ENCODE assay signal across 8 cellular contexts in the genomic region with DNA sequence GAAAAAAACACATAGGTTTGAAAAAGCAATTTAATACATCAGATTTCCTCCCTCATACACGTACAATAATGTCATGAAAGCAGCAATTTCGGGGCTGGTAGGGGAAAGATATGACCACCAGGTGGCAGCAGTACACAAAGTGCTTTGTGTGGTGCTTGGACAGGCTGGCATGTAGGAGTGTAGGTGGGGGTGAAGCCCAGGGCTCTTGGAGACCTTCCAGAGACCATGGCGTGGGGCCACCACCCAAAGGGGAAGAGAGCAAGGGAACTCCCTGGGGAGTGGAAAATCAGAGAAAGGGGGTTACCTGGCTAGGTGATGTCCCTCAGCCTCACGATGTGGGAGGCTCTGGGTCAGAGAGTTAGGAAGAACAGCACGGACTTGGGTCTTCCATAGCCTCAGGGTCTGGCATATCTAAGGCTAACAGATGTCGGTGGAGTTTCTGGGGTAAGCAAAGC. TPM values are rescaled to one million over a fixed set of nuclear protein-coding genes. Genes with fewer than 3 reads are reported as not detected.
DNase-seq lines count a peak whose midpoint lies in the region; TF ChIP-seq lines count a peak whose summit lies in the region.

No MANE protein-coding gene starts in this region.

- no peaks in the 10 kb centered on the region for H3K36me3 ChIP-seq in SK-N-SH (replicated peaks in 1 of 2; ENCODE audit: control insufficient read depth in 1 of 2, insufficient read depth in 2 of 2, low read length in 1 of 2)
- H3K36me3 ChIP-seq in prostate gland: no peaks in the 10 kb centered on the region

- H3K36me3 Mint-ChIP-seq in activated naive CD4-positive, alpha-beta T cell treated with anti-CD3 and anti-CD28 coated beads for 36 hours (ENCODE audit: low read depth): peaks cover 1% of the 10 kb centered on the region
- H3K36me3 Mint-ChIP-seq in glutamatergic neuron (ENCODE audit: unreplicated experiment): peaks cover 5% of the 10 kb centered on the region

- CTCF ChIA-PET in SK-N-SH (lab: Yijun Ruan, JAX): interaction anchor here (0.6 to 4.4 kb wide), 27 partner anchors 8 to 1195 kb away, joined by 3 to 43 read pairs (median 4); a partner anchor contains a TSS
- CTCF ChIA-PET in activated naive CD4-positive, alpha-beta T cell treated with anti-CD3 and anti-CD28 coated beads for 36 hours (lab: Charles Lee): interaction anchor here (0.7 to 2.7 kb wide), 12 partner anchors 13 to 387 kb away, joined by 3 to 31 read pairs (median 4); no protein-coding TSS in a partner anchor

- H3K4me3 ChIP-seq in HFF-Myc (replicated peaks; ENCODE audit: low read depth, low read length): no peak overlapping the region
- H3K4me3 ChIP-seq in SK-N-SH (ENCODE audit: low read depth in 2 of 2, low read length in 1 of 2): no peak overlapping the region; a peak in 2 of 4 replicates
- no peak overlapping the region for H3K4me3 ChIP-seq in prostate gland

- TF ChIP-seq CTCF in GM12872 (IDR thresholded peaks at IDR 0.05; ENCODE audit: insufficient read depth, low read depth, low read length) (peak; percentile 80), HFF-Myc (IDR thresholded peaks at IDR 0.05; ENCODE audit: low read depth, low read length, missing control alignments) (peak; percentile 87), SK-N-SH (IDR thresholded peaks at IDR 0.05) (peak; percentile 93), glutamatergic neuron (IDR thresholded peaks at IDR 0.05; ENCODE audit: partially characterized antibody, unreplicated experiment) (peak; percentile 95), prostate gland (IDR thresholded peaks at IDR 0.05) (peak; percentile 72 to 82 (median 74))

- 5% methylated on average over 6 of the region's 6 CpGs for WGBS in SK-N-SH (ENCODE audit: low lambda C conversion rate)
- WGBS in prostate gland: 22% methylated on average over 6 of the region's 6 CpGs

- no peaks in the 10 kb centered on the region for H3K9me2 ChIP-seq in SK-N-SH

- H3K27me3 Mint-ChIP-seq in activated naive CD4-positive, alpha-beta T cell treated with anti-CD3 and anti-CD28 coated beads for 36 hours (ENCODE audit: low read depth): peaks cover 60% of the 10 kb centered on the region
- H3K27me3 Mint-ChIP-seq in glutamatergic neuron (ENCODE audit: unreplicated experiment): no peaks in the 10 kb centered on the region

- no peak overlapping the region for H3K4me2 ChIP-seq in SK-N-SH

- H3K4me3 Mint-ChIP-seq in activated naive CD4-positive, alpha-beta T cell treated with anti-CD3 and anti-CD28 coated beads for 36 hours: no peak overlapping the region
- H3K4me3 Mint-ChIP-seq in glutamatergic neuron (ENCODE audit: unreplicated experiment): no peak overlapping the region

- peak; percentile 83 for TF ChIP-seq RAD21 in SK-N-SH (IDR thresholded peaks at IDR 0.05; ENCODE audit: low read length)

- peak overlapping the region; percentile 8 for H3K27ac Mint-ChIP-seq in activated naive CD4-positive, alpha-beta T cell treated with anti-CD3 and anti-CD28 coated beads for 36 hours
- H3K27ac Mint-ChIP-seq in glutamatergic neuron (ENCODE audit: unreplicated experiment): no peak overlapping the region

- peaks cover 5% of the 10 kb centered on the region for H3K9me3 Mint-ChIP-seq in activated naive CD4-positive, alpha-beta T cell treated with anti-CD3 and anti-CD28 coated beads for 36 hours
- no peaks in the 10 kb centered on the region for H3K9me3 Mint-ChIP-seq in glutamatergic neuron (ENCODE audit: unreplicated experiment)

- no peaks in the 10 kb centered on the region for H3K9me3 ChIP-seq in SK-N-SH
- no peaks in the 10 kb centered on the region for H3K9me3 ChIP-seq in prostate gland

- POLR2A ChIA-PET in SK-N-SH (lab: Yijun Ruan, JAX): no interaction called here

- no peak overlapping the region for H2AFZ ChIP-seq in SK-N-SH (ENCODE audit: low read depth)

- TF ChIP-seq EP300 in SK-N-SH (IDR thresholded peaks at IDR 0.05; ENCODE audit: borderline replicate concordance in 1 of 2, low read depth in 1 of 2, low read length in 1 of 2): no peak

- H3K4me1 ChIP-seq in SK-N-SH (ENCODE audit: control insufficient read depth in 1 of 2, insufficient read depth in 2 of 2, low read depth in 1 of 2, low read length in 1 of 2): peaks cover 0 to 3% of the 10 kb centered on the region in 2 experiments; a peak in 2 of 4 replicates
- H3K4me1 ChIP-seq in prostate gland (replicated peaks): no peaks in the 10 kb centered on the region

- no peaks in the 10 kb centered on the region for H4K20me1 ChIP-seq in SK-N-SH (ENCODE audit: insufficient read depth)

- H3K27ac ChIP-seq in SK-N-SH (ENCODE audit: low read depth in 2 of 2, low read length in 1 of 2) (no peak overlapping the region), prostate gland (no peak overlapping the region)

- H3K79me2 ChIP-seq in SK-N-SH (ENCODE audit: insufficient read depth): no peaks in the 10 kb centered on the region

- intact Hi-C loops in activated naive CD4-positive, alpha-beta T cell treated with anti-CD3 and anti-CD28 coated beads for 36 hours (cut with micrococcal nuclease): loop anchor here (1.0 to 2.0 kb wide), 7 partner anchors 12 to 649 kb away; a partner anchor contains a TSS
- intact Hi-C loops in prostate gland (cut with DNase I): loop anchor here (10.0 kb wide), 1 partner anchor 314 kb away; no protein-coding TSS in a partner anchor

- H3K27me3 ChIP-seq in SK-N-SH (ENCODE audit: insufficient read depth) (no peaks in the 10 kb centered on the region), prostate gland (replicated peaks; ENCODE audit: insufficient read depth) (no peaks in the 10 kb centered on the region)

- DNase-seq in HFF-Myc (ENCODE audit: extremely low read depth, low read depth) (peak; percentile 57), NAMALWA (ENCODE audit: low spot score) (peak; percentile 79), SK-N-SH (peak; percentile 79), glutamatergic neuron (peak; percentile 80), prostate gland (ENCODE audit: low spot score) (peak; percentile 56), mesenteric fat pad (ENCODE audit: low spot score) (no peak)
- DNase-seq in activated naive CD4-positive, alpha-beta T cell treated with anti-CD3 and anti-CD28 coated beads for 36 hours: peak; percentile 85

- H3K4me1 Mint-ChIP-seq in activated naive CD4-positive, alpha-beta T cell treated with anti-CD3 and anti-CD28 coated beads for 36 hours (ENCODE audit: low read depth): peaks cover 13% of the 10 kb centered on the region
- H3K4me1 Mint-ChIP-seq in glutamatergic neuron (ENCODE audit: low read depth, unreplicated experiment): peaks cover 10% of the 10 kb centered on the region

- no peaks in the 10 kb centered on the region for H3F3A ChIP-seq in SK-N-SH (replicated peaks; ENCODE audit: insufficient read depth)

- H3K9ac ChIP-seq in SK-N-SH: no peak overlapping the region

- no peak for TF ChIP-seq POLR2A in prostate gland (IDR thresholded peaks at IDR 0.05)

TF ChIP-seq in SK-N-SH, 30 proteins besides CTCF, POLR2A, EP300 and RAD21:
- TF ChIP-seq CHD2 (IDR thresholded peaks at IDR 0.05; ENCODE audit: low read length, partially characterized antibody): peak; percentile 18
- TF ChIP-seq RCOR1 (IDR thresholded peaks at IDR 0.05; ENCODE audit: low read length): no peak
- TF ChIP-seq SMC3 (IDR thresholded peaks at IDR 0.05; ENCODE audit: low read depth, low read length): peak; percentile 82

RNA-seq across cellular contexts. Expression of a gene that starts 11.8 kb away (rescaled TPM):
- 0.21 and 0.23 TPM in 2 replicates for polyA plus RNA-seq in SK-N-SH (2012; rRNA removed)
- 0.15 and 0.26 TPM in 2 replicates for polyA plus RNA-seq in SK-N-SH (2012; cell fraction: cytosol; rRNA removed)
- 0.05 and 0.11 TPM in 2 replicates for polyA plus RNA-seq in SK-N-SH (2012; cell fraction: nucleus; rRNA removed)
- total RNA-seq in activated naive CD4-positive, alpha-beta T cell treated with anti-CD3 and anti-CD28 coated beads for 36 hours: under 1 TPM; 0.17 to 0.59 TPM
- total RNA-seq in glutamatergic neuron (ENCODE audit: unreplicated experiment) (4.3 TPM), prostate gland (1 to 10 TPM in 1 of 2 donors, not detected in 1; 9.2 TPM), mesenteric fat pad (0.71 TPM)
